ENCODE assay signal across 30 cellular contexts in the genomic region with DNA sequence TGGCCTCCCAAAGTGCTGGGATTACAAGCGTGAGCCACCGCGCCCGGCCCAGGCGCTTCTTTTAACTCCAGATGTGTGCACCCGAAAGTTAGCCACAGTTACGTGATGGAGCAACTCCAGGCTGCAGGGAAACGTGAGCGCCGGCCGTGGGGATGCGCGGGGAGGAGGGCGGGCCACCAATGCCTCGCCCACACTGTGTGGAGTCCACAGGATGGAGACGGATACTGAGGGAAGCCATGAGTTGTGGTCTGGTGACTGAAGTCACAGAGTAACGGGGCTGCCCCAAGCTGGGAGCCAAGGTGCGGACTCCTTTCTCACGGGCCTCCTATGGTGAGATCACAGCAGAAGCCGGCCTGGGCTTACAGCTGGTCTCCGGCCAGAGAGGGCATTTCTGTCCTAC. TPM values are rescaled to one million over a fixed set of nuclear protein-coding genes. Genes with fewer than 3 reads are reported as not detected.
"Had no signal": no experiment of that assay in that cellular context is flagged by ENCODE, and none has a peak within 500 bp of the region (broad histone marks: within the 10 kb centered on the region; RNA-seq: fewer than 3 reads in every experiment).

No MANE protein-coding gene starts in this region.

- H3K27me3 ChIP-seq: brain microvascular endothelial cell, dorsolateral prefrontal cortex had no signal

- ATAC-seq: activated CD8-positive, alpha-beta T cell treated with anti-CD3 and anti-CD28 coated beads for 36 hours; activated T-cell treated with anti-CD3 and anti-CD28 coated beads, Interleukin-2, amount 50 U/mL, for 4 hours; activated T-helper 17 cell treated with anti-CD3 and anti-CD28 coated beads, Interleukin-2, amount 50 U/mL, for 72 hours; esophagus mucosa; WTC11 had no signal

- DNase-seq: activated CD4-positive, alpha-beta T cell treated with anti-CD3 and anti-CD28 coated beads for 1 hour; activated CD4-positive, alpha-beta T cell treated with anti-CD3 and anti-CD28 coated beads for 48 hours; activated CD4-positive, alpha-beta T cell treated with anti-CD3 and anti-CD28 coated beads, Interleukin-2, amount 50 U/mL, for 1 hour; activated CD4-positive, alpha-beta T cell treated with anti-CD3 and anti-CD28 coated beads, Interleukin-2, amount 50 U/mL, for 48 hours; activated CD8-positive, alpha-beta memory T cell treated with anti-CD3 and anti-CD28 coated beads for 24 hours; activated CD8-positive, alpha-beta T cell treated with anti-CD3 and anti-CD28 coated beads for 36 hours; activated effector memory CD4-positive, alpha-beta T cell treated with Interleukin-2 at 50 U/mL for 16 hours; activated gamma-delta T cell treated with Interleukin-2 at 50 U/mL for 16 hours; activated naive CD4-positive, alpha-beta T cell treated with anti-CD3 and anti-CD28 coated beads, Interleukin-2, amount 50 U/mL, for 16 hours; activated naive CD4-positive, alpha-beta T cell treated with Interleukin-2 at 50 U/mL for 16 hours; activated T-cell treated with anti-CD3 and anti-CD28 coated beads, Interleukin-2, amount 50 U/mL, for 4 hours; amniotic stem cell; anterior cingulate cortex; brain microvascular endothelial cell; effector memory CD4-positive, alpha-beta T cell; endodermal cell; foreskin fibroblast; head of caudate nucleus; T-helper 2 cell had no signal

- H3K4me3 ChIP-seq: coronary artery, dorsolateral prefrontal cortex had no signal

- FAIRE-seq: astrocyte, bronchial epithelial cell, frontal cortex had no signal

- H3K27ac ChIP-seq: brain microvascular endothelial cell, coronary artery, dorsolateral prefrontal cortex had no signal

RNA-seq across cellular contexts. Expression of a gene that starts 43.0 kb away (rescaled TPM):
- total RNA-seq: activated T-cell treated with anti-CD3 and anti-CD28 coated beads, Interleukin-2, amount 50 U/mL, for 4 hours; bronchial epithelial cell; cerebellum; endodermal cell; esophagus mucosa; frontal cortex; T-helper 1 cell treated with Interleukin-12 subunit alpha and Interleukin-12 subunit beta and Interleukin-4 antibody, amounts not matched to agents 30 ng/mL and 1 ng/mL, for 36 hours had no signal
- polyA plus RNA-seq: adipose tissue had no signal
